Comparison of ENCODE assay signal across 21 cellular contexts in the genomic region with DNA sequence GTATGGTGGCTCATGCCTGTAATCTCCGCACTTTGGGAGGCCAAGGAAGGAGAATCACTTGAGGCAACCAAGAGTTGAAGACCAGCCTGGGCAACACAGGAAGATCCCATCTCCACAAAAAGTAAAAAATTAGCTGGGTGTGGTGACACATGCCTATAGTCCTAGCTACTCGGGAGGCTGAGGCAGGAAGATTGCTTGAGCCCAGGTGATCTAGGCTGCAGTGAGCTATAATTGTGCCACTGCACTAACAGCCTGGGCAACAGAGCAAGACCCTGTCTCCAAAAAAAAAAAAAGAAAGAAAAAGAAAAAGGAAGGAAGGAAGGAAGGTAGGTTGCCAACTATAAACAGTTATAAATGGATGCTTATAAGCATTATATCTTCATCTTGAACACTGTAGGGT. TPM values are rescaled to one million over a fixed set of nuclear protein-coding genes. Genes with fewer than 3 reads are reported as not detected.
A peak's percentile ranks its signal among the peaks of the same experiment; 100 is the strongest.
DNase-seq lines count a peak whose midpoint lies in the region; ATAC-seq and TF ChIP-seq lines count a peak whose summit lies in the region.
"Had no signal": no experiment of that assay in that cellular context is flagged by ENCODE, and none has a peak within 500 bp of the region (broad histone marks: within the 10 kb centered on the region; RNA-seq: fewer than 3 reads in every experiment).

No MANE protein-coding gene starts in this region.

- no peak overlapping the region for H3K27ac ChIP-seq in naive thymus-derived CD4-positive, alpha-beta T cell (ENCODE audit: low read depth, low read length)
- no peak overlapping the region for H3K27ac ChIP-seq in thyroid gland
- H3K27ac ChIP-seq: adrenal gland, heart right ventricle, right atrium auricular region, suprapubic skin had no signal

- CTCF ChIA-PET in naive thymus-derived CD4-positive, alpha-beta T cell (lab: Charles Lee) = no interaction called here

- POLR2A ChIA-PET in naive thymus-derived CD4-positive, alpha-beta T cell (lab: Charles Lee) = interaction anchor here (0.6 to 3.1 kb wide), 2 partner anchors 49 to 52 kb away, joined by 3 to 16 read pairs; a partner anchor contains a TSS

- in situ Hi-C loops in KBM-7 (cut with MboI; ENCODE audit: low pct_unique_long_range_greater_than_20kb, low sequenced_read_pairs) = loop anchor here (25.0 kb wide), 1 partner anchor 637 kb away; no protein-coding TSS in a partner anchor

- peaks cover 0 to 3% (median 0%) of the 10 kb centered on the region in 3 experiments for H3K9me3 ChIP-seq in naive thymus-derived CD4-positive, alpha-beta T cell (ENCODE audit: control insufficient read depth in 2 of 3, low read length in 3 of 3)
- H3K9me3 ChIP-seq in thyroid gland = no peaks in the 10 kb centered on the region
- H3K9me3 ChIP-seq: suprapubic skin had no signal

- H3K27ac Mint-ChIP-seq in stimulated activated naive CD8-positive, alpha-beta T cell treated with anti-CD3 and anti-CD28 coated beads, Interleukin-15, Interleukin-2, amounts not matched to agents 100 ng/mL and 50 ng/mL, for 24 hours = peak overlapping the region; percentile 75
- peak overlapping the region; percentile 73 for H3K27ac Mint-ChIP-seq in activated T-helper 17 cell treated with anti-CD3 and anti-CD28 coated beads, Interleukin-2, amount 50 U/mL, for 72 hours
- H3K27ac Mint-ChIP-seq in naive thymus-derived CD4-positive, alpha-beta T cell = peak overlapping the region in 6 of 9 donors; percentile 23 to 79 (median 56)

- H3K4me3 ChIP-seq in naive thymus-derived CD4-positive, alpha-beta T cell (ENCODE audit: low read length) = no peak overlapping the region
- H3K4me3 ChIP-seq in thyroid gland (replicated peaks in 1 of 3) = no peak overlapping the region
- H3K4me3 ChIP-seq: adrenal gland, heart right ventricle, right atrium auricular region, suprapubic skin had no signal

- H3K4me3 Mint-ChIP-seq in stimulated activated naive CD8-positive, alpha-beta T cell treated with anti-CD3 and anti-CD28 coated beads, Interleukin-15, Interleukin-2, amounts not matched to agents 100 ng/mL and 50 ng/mL, for 24 hours = no peak overlapping the region
- H3K4me3 Mint-ChIP-seq in activated T-helper 17 cell treated with anti-CD3 and anti-CD28 coated beads, Interleukin-2, amount 50 U/mL, for 72 hours = peak overlapping the region; percentile 84
- H3K4me3 Mint-ChIP-seq in naive thymus-derived CD4-positive, alpha-beta T cell = no peak overlapping the region

- no peaks in the 10 kb centered on the region for H3K27me3 Mint-ChIP-seq in stimulated activated naive CD8-positive, alpha-beta T cell treated with anti-CD3 and anti-CD28 coated beads, Interleukin-15, Interleukin-2, amounts not matched to agents 100 ng/mL and 50 ng/mL, for 24 hours
- no peaks in the 10 kb centered on the region for H3K27me3 Mint-ChIP-seq in activated T-helper 17 cell treated with anti-CD3 and anti-CD28 coated beads, Interleukin-2, amount 50 U/mL, for 72 hours
- no peaks in the 10 kb centered on the region for H3K27me3 Mint-ChIP-seq in naive thymus-derived CD4-positive, alpha-beta T cell
- H3K27me3 Mint-ChIP-seq: CD8-positive, alpha-beta memory T cell had no signal

- TF ChIP-seq CTCF in thyroid gland (IDR thresholded peaks at IDR 0.05) = no peak

- TF ChIP-seq POLR2A in thyroid gland (IDR thresholded peaks at IDR 0.05) = no peak

- 96 to 98% methylated on average over 2 of the region's 2 CpGs for WGBS in thyroid gland, 2 donors

- intact Hi-C loops in naive thymus-derived CD4-positive, alpha-beta T cell (cut with micrococcal nuclease) = loop anchor here in 1 of 2 donors (5.0 kb wide), 1 partner anchor 822 kb away; no protein-coding TSS in a partner anchor
- intact Hi-C loops in thyroid gland (cut with DNase I) = no loop called here

- no peaks in the 10 kb centered on the region for H3K9me3 Mint-ChIP-seq in stimulated activated naive CD8-positive, alpha-beta T cell treated with anti-CD3 and anti-CD28 coated beads, Interleukin-15, Interleukin-2, amounts not matched to agents 100 ng/mL and 50 ng/mL, for 24 hours
- H3K9me3 Mint-ChIP-seq in activated T-helper 17 cell treated with anti-CD3 and anti-CD28 coated beads, Interleukin-2, amount 50 U/mL, for 72 hours = no peaks in the 10 kb centered on the region
- peaks cover 0 to 17% (median 2%) of the 10 kb centered on the region in 11 donors for H3K9me3 Mint-ChIP-seq in naive thymus-derived CD4-positive, alpha-beta T cell

- no peaks in the 10 kb centered on the region for H3K27me3 ChIP-seq in naive thymus-derived CD4-positive, alpha-beta T cell (ENCODE audit: control insufficient read depth in 2 of 2, insufficient read depth in 2 of 2, low read length in 2 of 2)
- no peaks in the 10 kb centered on the region for H3K27me3 ChIP-seq in thyroid gland
- H3K27me3 ChIP-seq: adrenal gland, heart right ventricle, right atrium auricular region, suprapubic skin had no signal

- no peak for DNase-seq in stimulated activated naive CD8-positive, alpha-beta T cell treated with anti-CD3 and anti-CD28 coated beads, Interleukin-15, Interleukin-2, amounts not matched to agents 100 U/mL and 50 U/mL, for 24 hours
- no peak for DNase-seq in naive thymus-derived CD4-positive, alpha-beta T cell
- DNase-seq in thyroid gland (no peak), KBM-7 (no peak)
- DNase-seq: DMS79; HCEC 1CT; heart right ventricle; left ventricle myocardium superior; NCI-H1105; NCI-H510A; NK-92 treated with Interleukin-12 subunit alpha and Interleukin-12 subunit beta, amount 100 ng/mL, for 24 hours; occipital lobe; stimulated activated CD4-positive, alpha-beta T cell treated with anti-CD3 and anti-CD28 coated beads, Interleukin-12 subunit alpha, Interleukin-12 subunit beta, amount 100 ng/mL, for 4 hours had no signal

- peaks cover 12 to 22% of the 10 kb centered on the region in 2 donors for H3K4me1 ChIP-seq in naive thymus-derived CD4-positive, alpha-beta T cell (ENCODE audit: control insufficient read depth in 2 of 2, insufficient read depth in 2 of 2, low read length in 2 of 2)
- H3K4me1 ChIP-seq in thyroid gland = peaks cover 4 to 5% of the 10 kb centered on the region in 2 donors
- H3K4me1 ChIP-seq: suprapubic skin had no signal

- no peaks in the 10 kb centered on the region for H3K36me3 ChIP-seq in naive thymus-derived CD4-positive, alpha-beta T cell (ENCODE audit: control insufficient read depth in 2 of 3, insufficient read depth in 3 of 3, low read length in 3 of 3)
- H3K36me3 ChIP-seq in thyroid gland = no peaks in the 10 kb centered on the region
- H3K36me3 ChIP-seq: adrenal gland, heart right ventricle, right atrium auricular region, suprapubic skin had no signal

- peaks cover 71% of the 10 kb centered on the region for H3K4me1 Mint-ChIP-seq in stimulated activated naive CD8-positive, alpha-beta T cell treated with anti-CD3 and anti-CD28 coated beads, Interleukin-15, Interleukin-2, amounts not matched to agents 100 ng/mL and 50 ng/mL, for 24 hours (ENCODE audit: low read depth)
- peaks cover 45% of the 10 kb centered on the region for H3K4me1 Mint-ChIP-seq in activated T-helper 17 cell treated with anti-CD3 and anti-CD28 coated beads, Interleukin-2, amount 50 U/mL, for 72 hours
- H3K4me1 Mint-ChIP-seq in naive thymus-derived CD4-positive, alpha-beta T cell = peaks cover 31 to 68% (median 55%) of the 10 kb centered on the region in 7 donors

- H3K36me3 Mint-ChIP-seq in stimulated activated naive CD8-positive, alpha-beta T cell treated with anti-CD3 and anti-CD28 coated beads, Interleukin-15, Interleukin-2, amounts not matched to agents 100 ng/mL and 50 ng/mL, for 24 hours (ENCODE audit: low read depth) = peaks cover 41% of the 10 kb centered on the region
- peaks cover 12% of the 10 kb centered on the region for H3K36me3 Mint-ChIP-seq in activated T-helper 17 cell treated with anti-CD3 and anti-CD28 coated beads, Interleukin-2, amount 50 U/mL, for 72 hours (ENCODE audit: low read depth)
- H3K36me3 Mint-ChIP-seq in naive thymus-derived CD4-positive, alpha-beta T cell = peaks cover 0 to 29% (median 17%) of the 10 kb centered on the region in 5 donors

- no peak for ATAC-seq in stimulated activated naive CD8-positive, alpha-beta T cell treated with anti-CD3 and anti-CD28 coated beads, Interleukin-15, Interleukin-2, amounts not matched to agents 100 U/mL and 50 U/mL, for 24 hours
- ATAC-seq in activated T-helper 17 cell treated with anti-CD3 and anti-CD28 coated beads, Interleukin-2, amount 50 U/mL, for 72 hours (replicated peaks) = no peak
- no peak for ATAC-seq in naive thymus-derived CD4-positive, alpha-beta T cell
- ATAC-seq in GM19467 (IDR thresholded peaks at IDR 0.05; ENCODE audit: unreplicated experiment) (no peak), GM18867 (IDR thresholded peaks at IDR 0.05; ENCODE audit: unreplicated experiment) (no peak)
- ATAC-seq: heart right ventricle, left ventricle myocardium superior had no signal

RNA-seq across cellular contexts. Expression of a gene that starts 51.0 kb away (rescaled TPM):
- total RNA-seq in activated T-helper 17 cell treated with anti-CD3 and anti-CD28 coated beads, Interleukin-2, amount 50 U/mL, for 72 hours = 10 to 100 TPM in 1 of 2 donors, 1 to 10 TPM in 1; 8.7 to 19.8 TPM
- 10 to 100 TPM; 12.8 to 31.7 (median 28.4) TPM for total RNA-seq in naive thymus-derived CD4-positive, alpha-beta T cell
- polyA plus RNA-seq in naive thymus-derived CD4-positive, alpha-beta T cell = 1 to 10 TPM; 6.2 TPM
- 10 to 100 TPM in 3 of 4 donors, 1 to 10 TPM in 1; 8.8 to 16.7 (median 12.3) TPM for total RNA-seq in thyroid gland
